In the genomic region with DNA sequence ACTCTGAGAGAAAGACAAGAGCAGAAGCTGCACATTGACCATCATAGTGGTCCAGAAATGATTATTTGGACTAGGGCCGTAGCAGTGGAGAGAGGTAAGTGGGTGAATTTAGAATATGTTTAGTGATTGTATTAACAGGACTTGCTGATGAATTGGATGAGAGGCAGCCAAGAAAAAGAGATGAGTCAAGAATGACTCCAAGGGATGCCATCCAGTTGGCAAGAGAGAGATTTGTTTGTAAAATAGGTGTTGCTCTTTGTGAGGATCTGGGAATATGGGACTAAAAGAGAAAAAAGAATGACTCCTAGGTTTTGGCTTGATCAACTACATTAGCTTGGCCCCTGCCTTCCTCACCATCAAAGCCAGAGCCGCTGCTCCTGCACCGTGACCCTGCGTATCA, we compare ENCODE assay signal across 16 cellular contexts. TPM values are rescaled to one million over a fixed set of nuclear protein-coding genes. Genes with fewer than 3 reads are reported as not detected.
DNase-seq lines count a peak whose midpoint lies in the region; ATAC-seq, FAIRE-seq and TF ChIP-seq lines count a peak whose summit lies in the region.
"Had no signal": no experiment of that assay in that cellular context is flagged by ENCODE, and none has a peak within 500 bp of the region (broad histone marks: within the 10 kb centered on the region; RNA-seq: fewer than 3 reads in every experiment).

No MANE protein-coding gene starts in this region.

- peak overlapping the region; percentile 77 for H3K27ac ChIP-seq in BLaER1
- H3K27ac ChIP-seq in IMR-90 (ENCODE audit: insufficient read depth, low read length): no peak overlapping the region
- H3K27ac ChIP-seq in thyroid gland: no peak overlapping the region
- H3K27ac ChIP-seq: ascending aorta, PC-9 had no signal

- H2AK5ac ChIP-seq in IMR-90 (ENCODE audit: low read depth, low read length): no peak overlapping the region

- ATAC-seq in IMR-90 (ENCODE audit: low read depth) (peak; percentile 46), HG02884 (IDR thresholded peaks at IDR 0.05; ENCODE audit: unreplicated experiment) (no peak), GM21825 (IDR thresholded peaks at IDR 0.05; ENCODE audit: unreplicated experiment) (no peak)

- H2BK120ac ChIP-seq in IMR-90 (ENCODE audit: low read depth, low read length): no peak overlapping the region

- H3K27me3 ChIP-seq in BLaER1: no peaks in the 10 kb centered on the region
- no peaks in the 10 kb centered on the region for H3K27me3 ChIP-seq in IMR-90 (ENCODE audit: control insufficient read depth, insufficient read depth, low read length)
- H3K27me3 ChIP-seq in thyroid gland: no peaks in the 10 kb centered on the region
- H3K27me3 ChIP-seq: ascending aorta had no signal

- POLR2A ChIA-PET in IMR-90 (lab: Charles Lee; ENCODE audit: unreplicated experiment): no interaction called here

- H3K9ac ChIP-seq in BLaER1: peak overlapping the region; percentile 59; the same call in 1 of the 2 replicates
- no peak overlapping the region for H3K9ac ChIP-seq in IMR-90 (ENCODE audit: low read depth, low read length)

- H3K14ac ChIP-seq in IMR-90 (replicated peaks; ENCODE audit: low read depth, low read length): no peak overlapping the region

- H3K9me3 ChIP-seq in BLaER1 (no peaks in the 10 kb centered on the region), IMR-90 (ENCODE audit: control insufficient read depth, insufficient read depth, low read length) (no peaks in the 10 kb centered on the region), thyroid gland (no peaks in the 10 kb centered on the region)
- H3K9me3 ChIP-seq: ascending aorta had no signal

- no peak overlapping the region for H2BK5ac ChIP-seq in IMR-90 (ENCODE audit: low read depth, low read length, poor library complexity, severe bottlenecking)

- no peak overlapping the region for H3K56ac ChIP-seq in IMR-90 (ENCODE audit: extremely low read depth, insufficient read depth, low read length)

- H2AFZ ChIP-seq in IMR-90 (replicated peaks; ENCODE audit: low read length, poor library complexity): no peak overlapping the region
- H2AFZ ChIP-seq: PC-9 had no signal

- no peak overlapping the region for H4K8ac ChIP-seq in IMR-90 (ENCODE audit: low read depth in 2 of 2, low read length in 2 of 2)

- CTCF ChIA-PET in IMR-90 (lab: Yijun Ruan, JAX): no interaction called here

- intact Hi-C loops in IMR-90 (cut with micrococcal nuclease): no loop called here
- intact Hi-C loops in thyroid gland (cut with DNase I): no loop called here

- H4K91ac ChIP-seq in IMR-90 (ENCODE audit: insufficient read depth, low read depth, low read length): no peak overlapping the region

- H3K4me3 ChIP-seq in BLaER1: peak overlapping the region; percentile 49; the same call in 1 of the 2 replicates
- H3K4me3 ChIP-seq in IMR-90 (ENCODE audit: insufficient read depth, low read depth, low read length): no peak overlapping the region
- no peak overlapping the region for H3K4me3 ChIP-seq in thyroid gland (replicated peaks in 1 of 3)
- H3K4me3 ChIP-seq: ascending aorta, PC-9 had no signal

- H4K20me1 ChIP-seq in BLaER1 (no peaks in the 10 kb centered on the region), IMR-90 (ENCODE audit: insufficient read depth, low read length) (peaks cover 3% of the 10 kb centered on the region; the same call in 1 of the 2 replicates)

- no peak overlapping the region for H3K4ac ChIP-seq in IMR-90 (ENCODE audit: low read depth, low read length)

- dilution Hi-C loops in IMR-90 (cut with HindIII; ENCODE audit: low sequenced_read_pairs, unreplicated experiment): no loop called here

- no peak for TF ChIP-seq CTCF in IMR-90 (conservative IDR thresholded peaks at IDR 0.05; ENCODE audit: low read depth, low read length)
- no peak for TF ChIP-seq CTCF in thyroid gland (IDR thresholded peaks at IDR 0.05)

- H2BK20ac ChIP-seq in IMR-90 (ENCODE audit: low read depth, low read length): no peak overlapping the region

- peaks cover 0 to 7% of the 10 kb centered on the region in 2 experiments; a peak in 2 of 4 replicates for H3K79me1 ChIP-seq in IMR-90 (ENCODE audit: low read depth in 1 of 2, low read length in 2 of 2)

- peak; percentile 76 for DNase-seq in IMR-90
- DNase-seq in astrocyte of the hippocampus (ENCODE audit: low read depth, low spot score): peak; percentile 54
- peak; percentile 64 for DNase-seq in kidney tubule cell (ENCODE audit: low spot score)
- no peak for DNase-seq in thyroid gland
- DNase-seq in GM12892 (ENCODE audit: insufficient read length): no peak
- DNase-seq: activated CD4-positive, alpha-beta T cell treated with anti-CD3 and anti-CD28 coated beads, Interleukin-2, amount 50 U/mL, for 1 hour; Calu3; glutamatergic neuron; left cardiac atrium; NCI-H510A; PC-9; stimulated activated naive CD4-positive, alpha-beta T cell treated with Interleukin-2 at 50 U/mL for 16 hours had no signal

- BruUV-seq in IMR-90 (replicated peaks; lab: Mats Ljungman, UMichigan): no TSS peak

- H2BK15ac ChIP-seq in IMR-90 (ENCODE audit: low read depth, low read length): no peak overlapping the region

- H3K9me1 ChIP-seq in IMR-90 (ENCODE audit: insufficient read depth, low read length): peaks cover 22% of the 10 kb centered on the region

- H3K36me3 ChIP-seq in BLaER1 (peaks cover 18% of the 10 kb centered on the region), IMR-90 (ENCODE audit: control insufficient read depth, insufficient read depth, low read length) (peaks cover 3% of the 10 kb centered on the region), thyroid gland (no peaks in the 10 kb centered on the region)

- FAIRE-seq in GM12892 (lab: Jason Lieb, UNC): no peak

- TF ChIP-seq POLR2A in IMR-90 (IDR thresholded peaks at IDR 0.05; ENCODE audit: low read depth, low read length) (no peak), thyroid gland (IDR thresholded peaks at IDR 0.05) (no peak), GM12892 (IDR thresholded peaks at IDR 0.05; ENCODE audit: low read depth, low read length) (no peak)

- no peak overlapping the region for H3K23ac ChIP-seq in IMR-90 (ENCODE audit: low read depth, low read length)

- H2AK9ac ChIP-seq in IMR-90 (replicated peaks; ENCODE audit: low read depth, low read length, poor library complexity): no peak overlapping the region

- 59% methylated on average over 3 of the region's 4 CpGs; no CpG with 5 or more reads in 1 of the 2 experiments for WGBS in IMR-90 (ENCODE audit: extremely low coverage in 2 of 2, insufficient read length in 1 of 2), 2 experiments
- WGBS in thyroid gland, 2 donors: 97 to 98% methylated on average over 4 of the region's 4 CpGs

- H3K4me1 ChIP-seq in BLaER1 (peaks cover 57% of the 10 kb centered on the region), IMR-90 (ENCODE audit: control insufficient read depth, insufficient read depth, low read length) (peaks cover 8% of the 10 kb centered on the region), thyroid gland (no peaks in the 10 kb centered on the region)
- H3K4me1 ChIP-seq: ascending aorta had no signal

- no peak overlapping the region for H3K18ac ChIP-seq in IMR-90 (ENCODE audit: low read depth, low read length)

- TF ChIP-seq RAD21 in IMR-90 (IDR thresholded peaks at IDR 0.05; ENCODE audit: low read length): no peak

- H4K5ac ChIP-seq in IMR-90 (ENCODE audit: low read depth, low read length): no peak overlapping the region

- in situ Hi-C loops in IMR-90 (cut with MboI; ENCODE audit: low sequenced_read_pairs): no loop called here

- peak overlapping the region; percentile 90 for H3K4me2 ChIP-seq in BLaER1
- no peak overlapping the region for H3K4me2 ChIP-seq in IMR-90 (ENCODE audit: low read depth, low read length)
- H3K4me2 ChIP-seq: PC-9 had no signal

TF ChIP-seq in IMR-90, 13 proteins besides CTCF, POLR2A, EP300 and RAD21:
- TF ChIP-seq CEBPB (IDR thresholded peaks at IDR 0.05; ENCODE audit: low read depth, low read length) (no peak), NFE2L2 (IDR thresholded peaks at IDR 0.05; ENCODE audit: low read depth, low read length) (no peak), FOS (IDR thresholded peaks at IDR 0.05; ENCODE audit: low read depth, low read length) (no peak), RCOR1 (IDR thresholded peaks at IDR 0.05; ENCODE audit: insufficient replicate concordance, low read length) (no peak), MXI1 (IDR thresholded peaks at IDR 0.05; ENCODE audit: borderline replicate concordance, low read depth, low read length) (no peak), CHD1 (IDR thresholded peaks at IDR 0.05; ENCODE audit: low read depth, low read length) (no peak), MAZ (IDR thresholded peaks at IDR 0.05; ENCODE audit: borderline replicate concordance, low read depth, low read length) (no peak), RFX5 (IDR thresholded peaks at IDR 0.05; ENCODE audit: low read depth, low read length) (no peak), MAFK (IDR thresholded peaks at IDR 0.05; ENCODE audit: low read depth, low read length) (no peak), SMC3 (IDR thresholded peaks at IDR 0.05; ENCODE audit: low read depth, low read length) (no peak), BHLHE40 (IDR thresholded peaks at IDR 0.05; ENCODE audit: low read depth, low read length) (no peak)
- TF ChIP-seq, protein P1, sequence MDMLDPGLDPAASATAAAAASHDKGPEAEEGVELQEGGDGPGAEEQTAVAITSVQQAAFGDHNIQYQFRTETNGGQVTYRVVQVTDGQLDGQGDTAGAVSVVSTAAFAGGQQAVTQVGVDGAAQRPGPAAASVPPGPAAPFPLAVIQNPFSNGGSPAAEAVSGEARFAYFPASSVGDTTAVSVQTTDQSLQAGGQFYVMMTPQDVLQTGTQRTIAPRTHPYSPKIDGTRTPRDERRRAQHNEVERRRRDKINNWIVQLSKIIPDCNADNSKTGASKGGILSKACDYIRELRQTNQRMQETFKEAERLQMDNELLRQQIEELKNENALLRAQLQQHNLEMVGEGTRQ (IDR thresholded peaks at IDR 0.05; ENCODE audit: low read depth, low read length): no peak
- TF ChIP-seq, protein P2, sequence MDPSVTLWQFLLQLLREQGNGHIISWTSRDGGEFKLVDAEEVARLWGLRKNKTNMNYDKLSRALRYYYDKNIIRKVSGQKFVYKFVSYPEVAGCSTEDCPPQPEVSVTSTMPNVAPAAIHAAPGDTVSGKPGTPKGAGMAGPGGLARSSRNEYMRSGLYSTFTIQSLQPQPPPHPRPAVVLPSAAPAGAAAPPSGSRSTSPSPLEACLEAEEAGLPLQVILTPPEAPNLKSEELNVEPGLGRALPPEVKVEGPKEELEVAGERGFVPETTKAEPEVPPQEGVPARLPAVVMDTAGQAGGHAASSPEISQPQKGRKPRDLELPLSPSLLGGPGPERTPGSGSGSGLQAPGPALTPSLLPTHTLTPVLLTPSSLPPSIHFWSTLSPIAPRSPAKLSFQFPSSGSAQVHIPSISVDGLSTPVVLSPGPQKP (IDR thresholded peaks at IDR 0.05; ENCODE audit: borderline replicate concordance, low read depth, low read length): no peak

RNA-seq across cellular contexts. Expression of a gene that starts 54.2 kb away (rescaled TPM):
- not detected in 2 replicates for total RNA-seq in IMR-90 (2012; rRNA removed)
- 0.23 and 0.29 TPM in 2 replicates for polyA plus RNA-seq in IMR-90 (2012; rRNA removed)
- polyA plus RNA-seq in IMR-90 (2012; cell fraction: cytosol; rRNA removed): 0.06 and 0.30 TPM in 2 replicates
- 2.3 and 5.2 TPM in 2 replicates for polyA plus RNA-seq in IMR-90 (2012; cell fraction: nucleus; rRNA removed; ENCODE audit: low replicate concordance)
- 1 to 10 TPM in 2 of 4 donors, under 1 TPM in 2; 0.40 to 2.0 (median 0.80) TPM for total RNA-seq in thyroid gland
- polyA plus RNA-seq in GM12892 (2012; ENCODE audit: missing spikeins): 0.36 TPM
- total RNA-seq: ascending aorta had no signal

Comparison
In these comparisons a context has a peak if more than half of its experiments do, and no peak if none do; other contexts are left out.
1. DNase-seq: peak in IMR-90 (single experiment), astrocyte of the hippocampus (single experiment) and kidney tubule cell (single experiment); none in thyroid gland (0 of 2) and GM12892 (single experiment).